ENCODE assay signal across 8 cellular contexts in the genomic region with DNA sequence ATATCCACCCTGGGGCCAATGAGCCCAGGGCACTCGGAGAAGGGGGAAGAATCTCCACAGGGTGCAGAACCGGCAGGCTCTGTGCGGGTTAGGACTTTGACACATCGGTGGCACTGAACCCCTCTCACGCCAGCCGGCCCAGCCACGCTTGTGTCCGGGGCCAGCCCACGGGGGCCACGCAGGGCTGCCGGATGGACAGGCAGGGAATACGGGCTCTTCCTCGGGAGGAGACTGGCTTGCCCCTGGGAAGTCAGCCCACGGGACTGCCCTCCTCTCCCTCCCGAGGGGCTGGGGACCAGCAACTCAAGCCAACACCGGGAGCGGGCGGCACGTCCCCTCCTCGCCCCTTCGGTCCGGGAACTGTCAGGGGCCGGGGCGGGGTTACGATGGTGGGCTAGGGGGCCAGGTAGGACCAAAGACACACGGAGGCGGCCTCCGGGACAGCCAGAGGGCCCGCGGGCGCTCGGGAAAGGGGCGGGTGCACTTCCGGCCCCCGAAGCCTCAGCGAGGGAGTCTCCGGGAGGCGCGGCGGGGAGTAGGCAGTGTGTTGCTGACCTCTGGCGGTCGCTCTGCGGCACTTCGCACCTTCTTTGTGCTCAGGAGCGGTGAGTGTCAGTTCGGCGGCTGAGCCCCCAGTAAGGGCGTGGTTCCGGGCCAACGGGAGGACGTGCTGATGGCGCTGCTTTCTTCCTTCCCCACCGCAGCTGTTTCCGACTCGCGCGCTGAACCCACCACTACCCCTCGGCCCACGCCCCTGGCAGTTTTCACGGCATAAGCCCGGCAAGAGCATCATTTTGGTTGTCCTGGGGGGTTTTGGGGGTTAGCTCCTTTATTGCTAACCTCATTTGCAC. TPM values are rescaled to one million over a fixed set of nuclear protein-coding genes. Genes with fewer than 3 reads are reported as not detected.
DNase-seq lines count a peak whose midpoint lies in the region; ATAC-seq and TF ChIP-seq lines count a peak whose summit lies in the region.

No MANE protein-coding gene starts in this region.

- H3K4me3 ChIP-seq in BLaER1 (peak overlapping the region; percentile 69), lower lobe of right lung (peak overlapping the region; percentile 81)

- no peaks in the 10 kb centered on the region for H4K20me1 ChIP-seq in BLaER1

- ATAC-seq in HG03378 (IDR thresholded peaks at IDR 0.05; ENCODE audit: unreplicated experiment), result peak; percentile 95
- peak; percentile 99 for ATAC-seq in lower lobe of right lung

- H3K9me3 ChIP-seq in BLaER1 (no peaks in the 10 kb centered on the region), lower lobe of right lung (no peaks in the 10 kb centered on the region)

- peak; percentile 30 for TF ChIP-seq POLR2A in GM19099 (IDR thresholded peaks at IDR 0.05; ENCODE audit: extremely low read depth, insufficient read length, low read depth)

- H3K27me3 ChIP-seq in BLaER1 (no peaks in the 10 kb centered on the region), lower lobe of right lung (ENCODE audit: low read depth) (no peaks in the 10 kb centered on the region)

- intact Hi-C loops in lower lobe of right lung (cut with DNase I), result no loop called here

- H3K4me2 ChIP-seq in BLaER1, result peak overlapping the region; percentile 85

- peak overlapping the region; percentile 69 for H3K9ac ChIP-seq in BLaER1

- H3K4me1 ChIP-seq in BLaER1 (peaks cover 15% of the 10 kb centered on the region), lower lobe of right lung (peaks cover 5% of the 10 kb centered on the region)

- H3K36me3 ChIP-seq in BLaER1 (no peaks in the 10 kb centered on the region), lower lobe of right lung (no peaks in the 10 kb centered on the region)

- H3K27ac ChIP-seq in BLaER1, result peak overlapping the region; percentile 74
- H3K27ac ChIP-seq in lower lobe of right lung, result peak overlapping the region; percentile 81

- DNase-seq in NCI-H524 treated with DMSO at 0.1 percent for 48 hours (lab: John Stamatoyannopoulos, UW), result peak; percentile 61
- peak; percentile 66 to 80 for DNase-seq in activated CD4-positive, alpha-beta T cell treated with anti-CD3 and anti-CD28 coated beads, Interleukin-2, amount 50 U/mL, for 24 hours (ENCODE audit: low read depth in 1 of 2, low spot score in 1 of 2)
- peak; percentile 91 for DNase-seq in ecto neural progenitor cell (ENCODE audit: low spot score)
- peak; percentile 91 for DNase-seq in lower lobe of right lung
- DNase-seq in stimulated activated CD4-positive, alpha-beta T cell treated with anti-CD3 and anti-CD28 coated beads, Interleukin-4, amount 100 ng/mL, for 48 hours (ENCODE audit: low read depth in 2 of 2), result peak; percentile 73 to 84

- TF ChIP-seq CTCF in lower lobe of right lung (IDR thresholded peaks at IDR 0.05), result peak; percentile 96

RNA-seq across cellular contexts. Expression of a gene that starts 5.1 kb away (rescaled TPM):
- total RNA-seq in lower lobe of right lung, result not detected

RNA-seq across cellular contexts. Expression of a gene that starts 25.1 kb away (rescaled TPM):
- 7.3 TPM for total RNA-seq in lower lobe of right lung

Comparison
In these comparisons a context has a peak if more than half of its experiments do, and no peak if none do; other contexts are left out.
1. Peak in every context shown above with its lines: DNase-seq, ATAC-seq, H3K4me3 ChIP-seq and H3K27ac ChIP-seq.